In the genomic region with DNA sequence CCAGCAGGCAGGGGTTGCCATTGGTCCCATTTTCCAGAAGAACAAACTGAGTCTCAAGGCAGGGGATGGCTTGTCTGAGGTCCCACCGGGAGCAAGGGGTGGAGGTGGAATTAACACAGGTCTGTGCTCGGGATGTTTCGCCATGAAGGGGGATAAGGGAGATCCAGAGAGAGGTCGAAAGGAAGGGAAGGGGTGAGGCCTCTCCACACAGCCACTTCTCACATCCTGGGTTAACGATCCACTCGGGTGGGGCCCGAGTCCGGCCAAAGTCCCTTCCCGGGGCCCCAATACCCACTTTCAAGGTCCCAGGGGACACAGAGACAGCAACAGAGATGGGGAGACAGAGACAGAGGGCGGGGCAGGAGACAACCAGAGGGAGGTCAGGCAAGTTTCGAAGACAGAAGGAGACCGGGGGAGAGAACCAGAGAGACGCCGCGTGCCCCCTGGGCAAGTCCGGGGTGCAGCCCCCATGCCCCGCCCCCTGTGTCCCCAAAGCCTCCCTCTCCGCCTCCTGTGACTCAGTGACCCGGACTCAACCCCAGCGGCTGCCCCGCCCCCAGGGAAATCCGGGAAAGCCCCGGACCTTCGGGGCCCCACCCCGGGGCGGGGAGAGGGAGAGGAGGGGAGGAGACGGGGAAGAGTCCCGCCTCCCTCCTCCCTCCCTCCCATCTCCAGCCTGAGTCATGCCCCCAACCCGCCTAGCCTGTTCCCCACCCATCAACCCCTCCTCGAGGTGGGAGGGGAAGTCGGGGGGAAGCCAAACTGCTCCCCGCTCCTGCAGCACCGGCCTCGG, we compare ENCODE assay signal across 8 cellular contexts. TPM values are rescaled to one million over a fixed set of nuclear protein-coding genes. Genes with fewer than 3 reads are reported as not detected.
DNase-seq lines count a peak whose midpoint lies in the region; TF ChIP-seq lines count a peak whose summit lies in the region.

No MANE protein-coding gene starts in this region.

- TF ChIP-seq POLR2A in lower leg skin (IDR thresholded peaks at IDR 0.05), result no peak

- H3K4me3 ChIP-seq in lower leg skin (ENCODE audit: low read depth, poor library complexity, severe bottlenecking), result no peak overlapping the region

- TF ChIP-seq CTCF in lower leg skin (IDR thresholded peaks at IDR 0.05), result no peak

- 5 to 7% methylated on average over 29 to 34 of the region's 34 CpGs for WGBS in lower leg skin, 2 donors

- intact Hi-C loops in lower leg skin (cut with DNase I; ENCODE audit: low total_unique reads), result loop anchor here (5.0 kb wide), 1 partner anchor 990 kb away; no protein-coding TSS in a partner anchor

- DNase-seq in DMS79 treated with DMSO at 0.1 percent for 48 hours (lab: John Stamatoyannopoulos, UW) (peak; percentile 8), H4 (ENCODE audit: low spot score) (peak; percentile 84), NCI-H2196 (lab: John Stamatoyannopoulos, UW; ENCODE audit: unreplicated experiment) (peak; percentile 90), dermis blood vessel endothelial cell (peak; percentile 90), lower leg skin (ENCODE audit: low spot score in 2 of 2) (peak; percentile 94 to 99), COR-L47 (lab: John Stamatoyannopoulos, UW) (no peak)
- peak; percentile 94 to 95 for DNase-seq in activated CD4-positive, alpha-beta T cell treated with anti-CD3 and anti-CD28 coated beads, Interleukin-2, amount 50 U/mL, for 48 hours
- peak; percentile 88 to 90 for DNase-seq in stimulated activated CD4-positive, alpha-beta T cell treated with anti-CD3 and anti-CD28 coated beads, Interleukin-4, amount 100 ng/mL, for 48 hours (ENCODE audit: low read depth in 2 of 2)

RNA-seq across cellular contexts. Expression of a gene that starts 1.4 kb away (rescaled TPM):
- total RNA-seq in H4 (2014; rRNA removed; shearing (Covaris generic)), result 7.8 and 11.6 TPM in 2 replicates
- total RNA-seq in dermis blood vessel endothelial cell (3.2 and 6.3 TPM in 2 replicates), lower leg skin (10 to 100 TPM; 17.1 to 27.3 (median 19.0) TPM)

RNA-seq across cellular contexts. Expression of a gene that starts 30.5 kb away (rescaled TPM):
- not detected in 2 replicates for total RNA-seq in H4 (2014; rRNA removed; shearing (Covaris generic))
- total RNA-seq in dermis blood vessel endothelial cell, result not detected in 2 replicates
- total RNA-seq in lower leg skin, result 10 to 100 TPM; 64.3 to 87.0 (median 75.6) TPM

RNA-seq across cellular contexts. Expression of a gene that starts 48.2 kb away (rescaled TPM):
- not detected in 2 replicates for total RNA-seq in H4 (2014; rRNA removed; shearing (Covaris generic))
- 0.17 TPM in 1 of 2 replicates, not detected in the other for total RNA-seq in dermis blood vessel endothelial cell
- total RNA-seq in lower leg skin, result not detected

Comparison
In these comparisons a context has a peak if more than half of its experiments do, and no peak if none do; other contexts are left out.
1. RNA of a gene that starts 30.5 kb away (total RNA-seq): 64.3 to 87.0 TPM in lower leg skin; not detected in H4 and not detected in dermis blood vessel endothelial cell; every median in the first group is over 10 times any median in the second.